In the genomic region with DNA sequence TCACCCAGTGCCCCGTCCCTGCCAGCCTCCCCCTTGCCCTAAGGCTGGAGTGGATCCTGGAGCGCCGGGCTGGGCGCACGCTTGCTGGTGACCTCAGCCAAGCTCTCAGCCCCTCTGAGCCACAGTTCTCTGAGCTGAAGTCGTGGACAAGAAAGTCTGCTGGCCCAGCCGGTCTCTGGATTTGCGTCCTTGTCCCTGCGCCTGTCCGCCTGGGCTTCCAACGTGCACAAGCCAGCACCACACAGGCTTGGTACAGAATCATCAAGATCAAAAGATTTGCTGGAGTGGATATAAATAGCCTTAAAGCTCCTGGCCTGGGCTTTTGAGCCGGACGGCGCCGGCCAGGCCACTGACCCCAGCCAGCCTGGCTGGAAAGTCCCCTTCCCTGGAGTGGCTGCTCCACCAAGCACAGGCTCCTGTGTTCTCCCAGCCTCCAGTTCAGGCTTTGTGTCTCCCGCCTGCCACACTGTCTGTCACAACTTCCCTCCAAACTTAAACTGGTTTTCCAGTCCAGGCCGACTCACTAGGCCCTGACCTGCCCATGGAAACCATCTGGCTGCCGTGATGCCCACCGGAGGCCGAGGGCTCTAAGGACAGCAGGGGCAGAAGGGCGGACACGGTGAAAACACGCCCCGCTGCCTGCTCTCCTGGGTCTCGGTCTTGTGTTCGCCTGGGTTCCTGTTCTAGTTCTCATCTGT, we compare ENCODE assay signal across 14 cellular contexts.
DNase-seq lines count a peak whose midpoint lies in the region; ATAC-seq and TF ChIP-seq lines count a peak whose summit lies in the region.
"Had no signal": no experiment of that assay in that cellular context is flagged by ENCODE, and none has a peak within 500 bp of the region (broad histone marks: within the 10 kb centered on the region; RNA-seq: fewer than 3 reads in every experiment).

No MANE protein-coding gene starts in this region.

- peaks cover 6% of the 10 kb centered on the region; the same call in 1 of the 2 replicates for H3K9me3 Mint-ChIP-seq in WTC11
- H3K9me3 Mint-ChIP-seq: activated B cell treated with CpG ODN at 0.5 μM for 24 hours had no signal

- H3K36me3 ChIP-seq in lower lobe of right lung: no peaks in the 10 kb centered on the region
- H3K36me3 ChIP-seq in thyroid gland: no peaks in the 10 kb centered on the region
- H3K36me3 ChIP-seq: tibial artery had no signal

- no peaks in the 10 kb centered on the region for H3K9me3 ChIP-seq in lower lobe of right lung
- H3K9me3 ChIP-seq in thyroid gland: no peaks in the 10 kb centered on the region

- H3K27ac ChIP-seq in lower lobe of right lung (no peak overlapping the region), thyroid gland (peak overlapping the region in 2 of 3 donors; percentile 22 to 30)
- H3K27ac ChIP-seq: tibial artery had no signal

- no peak overlapping the region for H3K4me3 ChIP-seq in lower lobe of right lung
- H3K4me3 ChIP-seq in thyroid gland (replicated peaks in 1 of 3): no peak overlapping the region
- H3K4me3 ChIP-seq: tibial artery had no signal

- H3K4me3 Mint-ChIP-seq in WTC11: no peak overlapping the region
- H3K4me3 Mint-ChIP-seq: activated B cell treated with CpG ODN at 0.5 μM for 24 hours had no signal

- ATAC-seq in WTC11 (no peak), esophagus mucosa (peak; percentile 43), lower lobe of right lung (peak; percentile 52 to 53), HG03432 (IDR thresholded peaks at IDR 0.05; ENCODE audit: unreplicated experiment) (no peak), HG02840 (IDR thresholded peaks at IDR 0.05; ENCODE audit: low FRiP score, unreplicated experiment) (no peak)

- H3K4me1 Mint-ChIP-seq in WTC11: peaks cover 24% of the 10 kb centered on the region

- CTCF ChIA-PET in WTC11 (lab: Charles Lee): no interaction called here

- 68 to 70% methylated on average over 21 to 26 of the region's 26 CpGs for WGBS in thyroid gland, 2 donors

- H3K27me3 Mint-ChIP-seq in WTC11 (ENCODE audit: low read depth): no peaks in the 10 kb centered on the region

- intact Hi-C loops in lower lobe of right lung (cut with DNase I): no loop called here
- intact Hi-C loops in thyroid gland (cut with DNase I): no loop called here

- TF ChIP-seq POLR2A in thyroid gland (IDR thresholded peaks at IDR 0.05): no peak

- H3K4me1 ChIP-seq in lower lobe of right lung: no peaks in the 10 kb centered on the region
- H3K4me1 ChIP-seq in thyroid gland: no peaks in the 10 kb centered on the region

- H3K27me3 ChIP-seq in lower lobe of right lung (ENCODE audit: low read depth): peaks cover 3% of the 10 kb centered on the region
- H3K27me3 ChIP-seq in thyroid gland: no peaks in the 10 kb centered on the region

- peak overlapping the region; percentile 75 for H3K27ac Mint-ChIP-seq in WTC11
- H3K27ac Mint-ChIP-seq: activated B cell treated with CpG ODN at 0.5 μM for 24 hours had no signal

- POLR2A ChIA-PET in WTC11 (lab: Charles Lee): no interaction called here

- H3K36me3 Mint-ChIP-seq in WTC11: no peaks in the 10 kb centered on the region

- DNase-seq in WTC11 (ENCODE audit: low spot score) (no peak), lower lobe of right lung (no peak), thyroid gland (peak in 1 of 2 donors; percentile 5), SHP77 treated with DMSO at 0.1 percent for 48 hours (lab: John Stamatoyannopoulos, UW) (no peak), NCI-H1105 treated with DMSO at 0.1 percent for 48 hours (lab: John Stamatoyannopoulos, UW) (no peak)
- DNase-seq: activated B cell treated with CpG ODN at 0.5 μM for 24 hours; activated CD8-positive, alpha-beta memory T cell treated with anti-CD3 and anti-CD28 coated beads for 24 hours; DMS79 treated with DMSO at 0.1 percent for 48 hours; NCI-H187; NCI-H510A; tibial artery had no signal

- TF ChIP-seq CTCF in WTC11 (IDR thresholded peaks at IDR 0.05): no peak
- TF ChIP-seq CTCF in lower lobe of right lung (IDR thresholded peaks at IDR 0.05): no peak
- TF ChIP-seq CTCF in thyroid gland (IDR thresholded peaks at IDR 0.05): no peak

TF ChIP-seq in WTC11, 78 proteins besides CTCF, POLR2A, EP300 and RAD21:
- TF ChIP-seq GABPB1 (CRISPR knock-in tag; IDR thresholded peaks at IDR 0.05): peak; percentile 52; the same call in 1 of the 2 replicates
- TF ChIP-seq HMGA2 (CRISPR knock-in tag; IDR thresholded peaks at IDR 0.05): no peak

Comparison
In these comparisons a context has a peak if more than half of its experiments do, and no peak if none do; other contexts are left out.
1. ATAC-seq: peak in esophagus mucosa (single experiment) and lower lobe of right lung (2 of 2); none in WTC11 (single experiment), HG03432 (single experiment) and HG02840 (single experiment).